In genomic region chr11:14578551-14578956, GRCh38 we compare ENCODE assay signal across 8 cellular contexts. TPM values are rescaled to one million over a fixed set of nuclear protein-coding genes. Genes with fewer than 3 reads are reported as not detected.
DNase-seq lines count a peak whose midpoint lies in the region; ATAC-seq and TF ChIP-seq lines count a peak whose summit lies in the region.

No MANE protein-coding gene starts in this region.

- no peaks in the 10 kb centered on the region for H3K79me2 ChIP-seq in SK-N-SH (ENCODE audit: insufficient read depth)

- TF ChIP-seq CTCF in SK-N-SH (IDR thresholded peaks at IDR 0.05): no peak
- TF ChIP-seq CTCF in cardiac muscle cell (IDR thresholded peaks at IDR 0.05; ENCODE audit: low read depth, low read length): no peak

- no peaks in the 10 kb centered on the region for H3F3A ChIP-seq in SK-N-SH (replicated peaks; ENCODE audit: insufficient read depth)

- H2AFZ ChIP-seq in SK-N-SH (ENCODE audit: low read depth): no peak overlapping the region

- no peak for TF ChIP-seq RAD21 in SK-N-SH (IDR thresholded peaks at IDR 0.05; ENCODE audit: low read length)

- DNase-seq in SK-N-SH: peak; percentile 24
- peak; percentile 8 to 45 for DNase-seq in NCI-H524 (lab: John Stamatoyannopoulos, UW)
- DNase-seq in activated T-cell treated with anti-CD3 and anti-CD28 coated beads for 4 hours: peak; percentile 50
- peak; percentile 5 to 96 for DNase-seq in cardiac muscle cell (ENCODE audit: low read depth in 1 of 2, low spot score in 1 of 2)
- DNase-seq in stimulated activated CD8-positive, alpha-beta memory T cell treated with anti-CD3 and anti-CD28 coated beads, Interleukin-12 subunit alpha, Interleukin-12 subunit beta, amount 100 ng/mL, for 4 hours (ENCODE audit: low read depth): peak; percentile 28
- DNase-seq in islet precursor cell: no peak

- no peaks in the 10 kb centered on the region for H3K9me2 ChIP-seq in SK-N-SH

- H3K4me2 ChIP-seq in SK-N-SH: no peak overlapping the region

- H3K36me3 ChIP-seq in SK-N-SH (replicated peaks in 1 of 2; ENCODE audit: control insufficient read depth in 1 of 2, insufficient read depth in 2 of 2, low read length in 1 of 2): no peaks in the 10 kb centered on the region
- H3K36me3 ChIP-seq in cardiac muscle cell: no peaks in the 10 kb centered on the region

- H3K27ac ChIP-seq in SK-N-SH (ENCODE audit: low read depth in 2 of 2, low read length in 1 of 2) (peak overlapping the region in 1 of 2 experiments; percentile 82; a peak in 2 of 4 replicates), cardiac muscle cell (no peak overlapping the region)

- no peak for TF ChIP-seq EP300 in SK-N-SH (IDR thresholded peaks at IDR 0.05; ENCODE audit: borderline replicate concordance in 1 of 2, low read depth in 1 of 2, low read length in 1 of 2)

- H4K20me1 ChIP-seq in SK-N-SH (ENCODE audit: insufficient read depth): no peaks in the 10 kb centered on the region

- H3K4me3 ChIP-seq in SK-N-SH (ENCODE audit: low read depth in 2 of 2, low read length in 1 of 2) (no peak overlapping the region), cardiac muscle cell (no peak overlapping the region)

- H3K9ac ChIP-seq in SK-N-SH: no peak overlapping the region

- H3K27me3 ChIP-seq in SK-N-SH (ENCODE audit: insufficient read depth): no peaks in the 10 kb centered on the region
- no peaks in the 10 kb centered on the region for H3K27me3 ChIP-seq in cardiac muscle cell

- POLR2A ChIA-PET in SK-N-SH (lab: Yijun Ruan, JAX): no interaction called here

- H3K4me1 ChIP-seq in SK-N-SH (ENCODE audit: control insufficient read depth in 1 of 2, insufficient read depth in 2 of 2, low read depth in 1 of 2, low read length in 1 of 2) (peaks cover 0 to 18% of the 10 kb centered on the region in 2 experiments; a peak in 2 of 4 replicates), cardiac muscle cell (ENCODE audit: low read depth) (no peaks in the 10 kb centered on the region)

- 57% methylated on average over 3 of the region's 3 CpGs for WGBS in SK-N-SH (ENCODE audit: low lambda C conversion rate)

- CTCF ChIA-PET in SK-N-SH (lab: Yijun Ruan, JAX): interaction anchor here (1.0 to 1.2 kb wide), 2 partner anchors 42 to 314 kb away, joined by 3 to 4 read pairs; partner anchors contain the start of gene CYP2R1

- H3K9me3 ChIP-seq in SK-N-SH: no peaks in the 10 kb centered on the region
- no peaks in the 10 kb centered on the region for H3K9me3 ChIP-seq in cardiac muscle cell (ENCODE audit: low read depth)

- ATAC-seq in SK-N-SH treated with all-trans-retinoic acid at 6 μM for 48 hours: no peak
- peak; percentile 98 for ATAC-seq in HG03039 (IDR thresholded peaks at IDR 0.05; ENCODE audit: unreplicated experiment)

TF ChIP-seq in SK-N-SH, 30 proteins besides CTCF, POLR2A, EP300 and RAD21 (continues in another document):
- TF ChIP-seq, protein P1, sequence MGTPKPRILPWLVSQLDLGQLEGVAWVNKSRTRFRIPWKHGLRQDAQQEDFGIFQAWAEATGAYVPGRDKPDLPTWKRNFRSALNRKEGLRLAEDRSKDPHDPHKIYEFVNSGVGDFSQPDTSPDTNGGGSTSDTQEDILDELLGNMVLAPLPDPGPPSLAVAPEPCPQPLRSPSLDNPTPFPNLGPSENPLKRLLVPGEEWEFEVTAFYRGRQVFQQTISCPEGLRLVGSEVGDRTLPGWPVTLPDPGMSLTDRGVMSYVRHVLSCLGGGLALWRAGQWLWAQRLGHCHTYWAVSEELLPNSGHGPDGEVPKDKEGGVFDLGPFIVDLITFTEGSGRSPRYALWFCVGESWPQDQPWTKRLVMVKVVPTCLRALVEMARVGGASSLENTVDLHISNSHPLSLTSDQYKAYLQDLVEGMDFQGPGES (IDR thresholded peaks at IDR 0.05; ENCODE audit: low read depth, low read length): no peak
- TF ChIP-seq FOXM1 (IDR thresholded peaks at IDR 0.05; ENCODE audit: low read depth): no peak
- no peak for TF ChIP-seq RXRA (IDR thresholded peaks at IDR 0.05; ENCODE audit: borderline replicate concordance, low read depth)
- TF ChIP-seq, protein P2, sequence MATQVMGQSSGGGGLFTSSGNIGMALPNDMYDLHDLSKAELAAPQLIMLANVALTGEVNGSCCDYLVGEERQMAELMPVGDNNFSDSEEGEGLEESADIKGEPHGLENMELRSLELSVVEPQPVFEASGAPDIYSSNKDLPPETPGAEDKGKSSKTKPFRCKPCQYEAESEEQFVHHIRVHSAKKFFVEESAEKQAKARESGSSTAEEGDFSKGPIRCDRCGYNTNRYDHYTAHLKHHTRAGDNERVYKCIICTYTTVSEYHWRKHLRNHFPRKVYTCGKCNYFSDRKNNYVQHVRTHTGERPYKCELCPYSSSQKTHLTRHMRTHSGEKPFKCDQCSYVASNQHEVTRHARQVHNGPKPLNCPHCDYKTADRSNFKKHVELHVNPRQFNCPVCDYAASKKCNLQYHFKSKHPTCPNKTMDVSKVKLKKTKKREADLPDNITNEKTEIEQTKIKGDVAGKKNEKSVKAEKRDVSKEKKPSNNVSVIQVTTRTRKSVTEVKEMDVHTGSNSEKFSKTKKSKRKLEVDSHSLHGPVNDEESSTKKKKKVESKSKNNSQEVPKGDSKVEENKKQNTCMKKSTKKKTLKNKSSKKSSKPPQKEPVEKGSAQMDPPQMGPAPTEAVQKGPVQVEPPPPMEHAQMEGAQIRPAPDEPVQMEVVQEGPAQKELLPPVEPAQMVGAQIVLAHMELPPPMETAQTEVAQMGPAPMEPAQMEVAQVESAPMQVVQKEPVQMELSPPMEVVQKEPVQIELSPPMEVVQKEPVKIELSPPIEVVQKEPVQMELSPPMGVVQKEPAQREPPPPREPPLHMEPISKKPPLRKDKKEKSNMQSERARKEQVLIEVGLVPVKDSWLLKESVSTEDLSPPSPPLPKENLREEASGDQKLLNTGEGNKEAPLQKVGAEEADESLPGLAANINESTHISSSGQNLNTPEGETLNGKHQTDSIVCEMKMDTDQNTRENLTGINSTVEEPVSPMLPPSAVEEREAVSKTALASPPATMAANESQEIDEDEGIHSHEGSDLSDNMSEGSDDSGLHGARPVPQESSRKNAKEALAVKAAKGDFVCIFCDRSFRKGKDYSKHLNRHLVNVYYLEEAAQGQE (IDR thresholded peaks at IDR 0.05; ENCODE audit: low read depth, low read length): no peak
- no peak for TF ChIP-seq FOSL2 (IDR thresholded peaks at IDR 0.05; ENCODE audit: borderline replicate concordance, low read depth)

TF ChIP-seq in SK-N-SH treated with all-trans-retinoic acid at 6 μM for 48 hours, 23 proteins besides CTCF, POLR2A, EP300 and RAD21:
- TF ChIP-seq TOX (CRISPR knock-in tag; IDR thresholded peaks at IDR 0.05; ENCODE audit: borderline replicate concordance): no peak
- no peak for TF ChIP-seq ZC3H10 (CRISPR knock-in tag; IDR thresholded peaks at IDR 0.05)
- no peak for TF ChIP-seq ISL1 (CRISPR knock-in tag; IDR thresholded peaks at IDR 0.05)
- TF ChIP-seq, protein P3, sequence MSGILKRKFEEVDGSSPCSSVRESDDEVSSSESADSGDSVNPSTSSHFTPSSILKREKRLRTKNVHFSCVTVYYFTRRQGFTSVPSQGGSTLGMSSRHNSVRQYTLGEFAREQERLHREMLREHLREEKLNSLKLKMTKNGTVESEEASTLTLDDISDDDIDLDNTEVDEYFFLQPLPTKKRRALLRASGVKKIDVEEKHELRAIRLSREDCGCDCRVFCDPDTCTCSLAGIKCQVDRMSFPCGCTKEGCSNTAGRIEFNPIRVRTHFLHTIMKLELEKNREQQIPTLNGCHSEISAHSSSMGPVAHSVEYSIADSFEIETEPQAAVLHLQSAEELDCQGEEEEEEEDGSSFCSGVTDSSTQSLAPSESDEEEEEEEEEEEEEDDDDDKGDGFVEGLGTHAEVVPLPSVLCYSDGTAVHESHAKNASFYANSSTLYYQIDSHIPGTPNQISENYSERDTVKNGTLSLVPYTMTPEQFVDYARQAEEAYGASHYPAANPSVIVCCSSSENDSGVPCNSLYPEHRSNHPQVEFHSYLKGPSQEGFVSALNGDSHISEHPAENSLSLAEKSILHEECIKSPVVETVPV (CRISPR knock-in tag; IDR thresholded peaks at IDR 0.05): no peak
TF ChIP-seq in SK-N-SH treated with all-trans-retinoic acid at 6 μM for 48 hours: peak in this region for 0.

RNA-seq across cellular contexts. Expression of gene PSMA1, which starts 58.4 kb away (rescaled TPM):
- polyA plus RNA-seq in SK-N-SH (2012; rRNA removed) (166 and 226 TPM in 2 replicates), cardiac muscle cell (355 and 403 TPM in 2 replicates)
- 185 and 231 TPM in 2 replicates for polyA plus RNA-seq in SK-N-SH (2012; cell fraction: cytosol; rRNA removed)
- polyA plus RNA-seq in SK-N-SH (2012; cell fraction: nucleus; rRNA removed): 287 and 471 TPM in 2 replicates
- 88.9 and 133 TPM in 2 replicates for total RNA-seq in cardiac muscle cell
